8 cellular contexts compared by ENCODE assay signal in genomic region chr2:101830555-101830954, GRCh38.
DNase-seq lines count a peak whose midpoint lies in the region; ATAC-seq and TF ChIP-seq lines count a peak whose summit lies in the region.

No MANE protein-coding gene starts in this region.

- H3K18ac ChIP-seq in IMR-90 (ENCODE audit: low read depth, low read length) = peak overlapping the region; percentile 8; the same call in 1 of the 2 replicates

- no TSS peak for BruUV-seq in IMR-90 (replicated peaks; lab: Mats Ljungman, UMichigan)

- dilution Hi-C loops in IMR-90 (cut with HindIII; ENCODE audit: low sequenced_read_pairs, unreplicated experiment) = no loop called here

- peak overlapping the region; percentile 67 for H3K14ac ChIP-seq in IMR-90 (replicated peaks; ENCODE audit: low read depth, low read length)

- H3K23ac ChIP-seq in IMR-90 (ENCODE audit: low read depth, low read length) = 0 out of 2 replicates have a peak overlapping the region, but pooled peaks have one; percentile 0

- H3K36me3 ChIP-seq in IMR-90 (ENCODE audit: control insufficient read depth, insufficient read depth, low read length) (peaks cover 28% of the 10 kb centered on the region), testis (ENCODE audit: low read depth, missing control alignments) (no peaks in the 10 kb centered on the region)

- no peak for TF ChIP-seq RAD21 in IMR-90 (IDR thresholded peaks at IDR 0.05; ENCODE audit: low read length)

- H3K79me1 ChIP-seq in IMR-90 (ENCODE audit: low read depth in 1 of 2, low read length in 2 of 2) = peaks cover 35 to 61% of the 10 kb centered on the region in 2 experiments

- H3K27ac Mint-ChIP-seq in progenitor cell of endocrine pancreas (peak overlapping the region; percentile 6), CD14-positive monocyte (peak overlapping the region in 2 of 7 donors; percentile 15 to 79)

- TF ChIP-seq POLR2A in IMR-90 (IDR thresholded peaks at IDR 0.05; ENCODE audit: low read depth, low read length) (no peak), testis (IDR thresholded peaks at IDR 0.05) (no peak)

- intact Hi-C loops in IMR-90 (cut with micrococcal nuclease) (loop anchor here (2.0 to 5.0 kb wide), 2 partner anchors 60 to 488 kb away; no protein-coding TSS in a partner anchor), CD14-positive monocyte (cut with micrococcal nuclease) (loop anchor here in 1 of 2 donors (2.0 to 10.0 kb wide), 3 partner anchors 412 to 816 kb away; no protein-coding TSS in a partner anchor), testis (cut with DNase I; ENCODE audit: low total_unique reads) (no loop called here)

- H3K27ac ChIP-seq in IMR-90 (ENCODE audit: insufficient read depth, low read length) = peak overlapping the region; percentile 38
- peak overlapping the region in 1 of 2 donors; percentile 52 for H3K27ac ChIP-seq in testis

- no peak for TF ChIP-seq CTCF in IMR-90 (conservative IDR thresholded peaks at IDR 0.05; ENCODE audit: low read depth, low read length)
- TF ChIP-seq CTCF in progenitor cell of endocrine pancreas (IDR thresholded peaks at IDR 0.05; ENCODE audit: unreplicated experiment) = no peak
- TF ChIP-seq CTCF in CD14-positive monocyte (IDR thresholded peaks at IDR 0.05) = no peak
- TF ChIP-seq CTCF in testis (IDR thresholded peaks at IDR 0.05) = no peak

- H3K9me3 ChIP-seq in IMR-90 (ENCODE audit: control insufficient read depth, insufficient read depth, low read length) (no peaks in the 10 kb centered on the region), testis (no peaks in the 10 kb centered on the region)

- H3K4me3 Mint-ChIP-seq in progenitor cell of endocrine pancreas (ENCODE audit: low read depth) (no peak overlapping the region), CD14-positive monocyte (no peak overlapping the region)

- no peak overlapping the region; the same call in 1 of the 2 replicates for H3K56ac ChIP-seq in IMR-90 (ENCODE audit: extremely low read depth, insufficient read depth, low read length)

- CTCF ChIA-PET in IMR-90 (lab: Yijun Ruan, JAX) = interaction anchor here (0.5 to 2.1 kb wide), 12 partner anchors 8 to 489 kb away, joined by 3 to 11 read pairs (median 4); no protein-coding TSS in a partner anchor

- H3K4me1 Mint-ChIP-seq in progenitor cell of endocrine pancreas (ENCODE audit: low read depth) = peaks cover 21% of the 10 kb centered on the region
- H3K4me1 Mint-ChIP-seq in CD14-positive monocyte = peaks cover 15% of the 10 kb centered on the region

- no peaks in the 10 kb centered on the region for H3K27me3 ChIP-seq in IMR-90 (ENCODE audit: control insufficient read depth, insufficient read depth, low read length)
- H3K27me3 ChIP-seq in testis = no peaks in the 10 kb centered on the region

- H3K4me3 ChIP-seq in IMR-90 (ENCODE audit: insufficient read depth, low read depth, low read length) (no peak overlapping the region), testis (no peak overlapping the region)

- 0 out of 2 replicates have a peak overlapping the region, but pooled peaks have one; percentile 17 for H2BK120ac ChIP-seq in IMR-90 (ENCODE audit: low read depth, low read length)

- H4K8ac ChIP-seq in IMR-90 (ENCODE audit: low read depth in 2 of 2, low read length in 2 of 2) = peak overlapping the region in 1 of 2 experiments; percentile 48; a peak in 1 of 4 replicates

- no peak overlapping the region for H4K5ac ChIP-seq in IMR-90 (ENCODE audit: low read depth, low read length)

- DNase-seq in IMR-90 = peak; percentile 91
- peak; percentile 59 for DNase-seq in dermis blood vessel endothelial cell
- no peak for DNase-seq in progenitor cell of endocrine pancreas (ENCODE audit: low spot score, unreplicated experiment)
- DNase-seq in NCI-H1417 treated with DMSO at 0.1 percent for 48 hours (lab: John Stamatoyannopoulos, UW) = no peak
- no peak for DNase-seq in Ammon's horn (ENCODE audit: low spot score)
- no peak for DNase-seq in CD14-positive monocyte (ENCODE audit: low spot score)
- DNase-seq in testis = no peak

- H2AK5ac ChIP-seq in IMR-90 (ENCODE audit: low read depth, low read length) = peak overlapping the region; percentile 91

- H4K20me1 ChIP-seq in IMR-90 (ENCODE audit: insufficient read depth, low read length) = peaks cover 36% of the 10 kb centered on the region; the same call in 1 of the 2 replicates

- in situ Hi-C loops in IMR-90 (cut with MboI; ENCODE audit: low sequenced_read_pairs) = loop anchor here (5.0 to 10.0 kb wide), 3 partner anchors 133 to 486 kb away; partner anchors contain the start of gene MAP4K4

- H2AFZ ChIP-seq in IMR-90 (replicated peaks; ENCODE audit: low read length, poor library complexity) = peak overlapping the region; percentile 17

- peak overlapping the region; percentile 54 for H3K4ac ChIP-seq in IMR-90 (ENCODE audit: low read depth, low read length)

- peaks cover 26% of the 10 kb centered on the region for H3K9me1 ChIP-seq in IMR-90 (ENCODE audit: insufficient read depth, low read length)

- peak; percentile 79 for ATAC-seq in GM18868 (IDR thresholded peaks at IDR 0.05; ENCODE audit: unreplicated experiment)
- ATAC-seq in IMR-90 (ENCODE audit: low read depth) = peak; percentile 52

- peak overlapping the region; percentile 43; the same call in 1 of the 2 replicates for H4K91ac ChIP-seq in IMR-90 (ENCODE audit: insufficient read depth, low read depth, low read length)

- peak overlapping the region; percentile 55; the same call in 1 of the 2 replicates for H2BK20ac ChIP-seq in IMR-90 (ENCODE audit: low read depth, low read length)

- no peak overlapping the region for H3K9ac ChIP-seq in IMR-90 (ENCODE audit: low read depth, low read length)

- no peaks in the 10 kb centered on the region for H3K9me3 Mint-ChIP-seq in progenitor cell of endocrine pancreas (ENCODE audit: low read depth)
- H3K9me3 Mint-ChIP-seq in CD14-positive monocyte = no peaks in the 10 kb centered on the region

- no peak overlapping the region for H3K4me2 ChIP-seq in IMR-90 (ENCODE audit: low read depth, low read length)

- WGBS in IMR-90 (ENCODE audit: extremely low coverage in 2 of 2, insufficient read length in 1 of 2), 2 experiments = 82% methylated on average over 3 of the region's 5 CpGs; no CpG with 5 or more reads in 1 of the 2 experiments
- 79 to 88% methylated on average over 5 of the region's 5 CpGs for WGBS in testis, 2 donors

- H3K4me1 ChIP-seq in IMR-90 (ENCODE audit: control insufficient read depth, insufficient read depth, low read length) (peaks cover 25% of the 10 kb centered on the region), testis (peaks cover 32% of the 10 kb centered on the region)

- no peaks in the 10 kb centered on the region for H3K27me3 Mint-ChIP-seq in progenitor cell of endocrine pancreas
- no peaks in the 10 kb centered on the region for H3K27me3 Mint-ChIP-seq in CD14-positive monocyte (ENCODE audit: low read depth in 3 of 3)

- H2AK9ac ChIP-seq in IMR-90 (replicated peaks; ENCODE audit: low read depth, low read length, poor library complexity) = peak overlapping the region; percentile 91

- H3K36me3 Mint-ChIP-seq in progenitor cell of endocrine pancreas (ENCODE audit: insufficient read depth) (peaks cover 26% of the 10 kb centered on the region), CD14-positive monocyte (peaks cover 70 to 93% of the 10 kb centered on the region in 2 donors)

- peak overlapping the region; percentile 71 for H2BK5ac ChIP-seq in IMR-90 (ENCODE audit: low read depth, low read length, poor library complexity, severe bottlenecking)

- peak overlapping the region; percentile 5; the same call in 2 of the 3 replicates for H2BK15ac ChIP-seq in IMR-90 (ENCODE audit: low read depth, low read length)

- POLR2A ChIA-PET in IMR-90 (lab: Charles Lee; ENCODE audit: unreplicated experiment) = no interaction called here

TF ChIP-seq in IMR-90, 13 proteins besides CTCF, POLR2A, EP300 and RAD21:
- TF ChIP-seq BHLHE40 (IDR thresholded peaks at IDR 0.05; ENCODE audit: low read depth, low read length) = no peak
- TF ChIP-seq FOS (IDR thresholded peaks at IDR 0.05; ENCODE audit: low read depth, low read length) = 0 out of 2 replicates have a peak, but pooled peaks have one; percentile 23
- TF ChIP-seq RCOR1 (IDR thresholded peaks at IDR 0.05; ENCODE audit: insufficient replicate concordance, low read length) = no peak
- TF ChIP-seq MAZ (IDR thresholded peaks at IDR 0.05; ENCODE audit: borderline replicate concordance, low read depth, low read length) = no peak
- no peak for TF ChIP-seq CEBPB (IDR thresholded peaks at IDR 0.05; ENCODE audit: low read depth, low read length)
- no peak for TF ChIP-seq ELK1 (IDR thresholded peaks at IDR 0.05; ENCODE audit: borderline replicate concordance, low read depth, low read length)
TF ChIP-seq in IMR-90: peak in this region for 1.

Comparison
In these comparisons a context has a peak if more than half of its experiments do, and no peak if none do; other contexts are left out.
1. DNase-seq: peak in IMR-90 (single experiment) and dermis blood vessel endothelial cell (single experiment); none in progenitor cell of endocrine pancreas (single experiment), NCI-H1417 treated with DMSO at 0.1 percent for 48 hours (single experiment), Ammon's horn (single experiment), CD14-positive monocyte (single experiment) and testis (single experiment).